20 cellular contexts compared by ENCODE assay signal in genomic region chr1:4331371-4332163, GRCh38.
DNase-seq lines count a peak whose midpoint lies in the region; FAIRE-seq and TF ChIP-seq lines count a peak whose summit lies in the region.
"Had no signal": no experiment of that assay in that cellular context is flagged by ENCODE, and none has a peak within 500 bp of the region (broad histone marks: within the 10 kb centered on the region; RNA-seq: fewer than 3 reads in every experiment).

No MANE protein-coding gene starts in this region.

- H4K5ac ChIP-seq in H9 (ENCODE audit: insufficient read length, low read depth, low read length) (peak overlapping the region; percentile 99), H1 (ENCODE audit: insufficient read length, low read depth, low read length) (no peak overlapping the region)

- H2BK15ac ChIP-seq in H9 (ENCODE audit: low read depth, low read length) (no peak overlapping the region), H1 (ENCODE audit: low read length) (peak overlapping the region; percentile 13; the same call in 1 of the 2 replicates)

- H2AFZ ChIP-seq in H9 (ENCODE audit: low read length) (no peak overlapping the region), H1 (ENCODE audit: low read length) (no peak overlapping the region)

- H3K4ac ChIP-seq in H9 (ENCODE audit: low read depth, low read length) (no peak overlapping the region), H1 (replicated peaks; ENCODE audit: insufficient read length, low read depth, low read length) (no peak overlapping the region)

- H4K8ac ChIP-seq in H9 (replicated peaks; ENCODE audit: insufficient read length, low read depth, low read length) (peak overlapping the region; percentile 100), H1 (ENCODE audit: extremely low read depth, insufficient read depth, low read length) (no peak overlapping the region)

- POLR2A ChIA-PET in H1 (lab: Charles Lee; ENCODE audit: partially characterized antibody), result no interaction called here

- peak overlapping the region; percentile 31 for H2BK5ac ChIP-seq in H9 (ENCODE audit: insufficient read length, low read length)
- H2BK5ac ChIP-seq in H1 (ENCODE audit: low read depth, low read length), result peak overlapping the region; percentile 82

- peaks cover 2 to 15% of the 10 kb centered on the region in 2 experiments; a peak in 3 of 4 replicates for H3K4me1 Mint-ChIP-seq in H9
- H3K4me1 Mint-ChIP-seq: CD14-positive monocyte had no signal

- H3K56ac ChIP-seq in H9 (ENCODE audit: insufficient read length, low read depth, low read length), result peak overlapping the region; percentile 37
- H3K56ac ChIP-seq in H1 (replicated peaks; ENCODE audit: insufficient read length, low read depth, low read length), result no peak overlapping the region

- peak overlapping the region; percentile 98 for H3K23ac ChIP-seq in H9 (ENCODE audit: insufficient read length, low read depth, low read length)
- H3K23ac ChIP-seq in H1 (ENCODE audit: insufficient read length), result no peak overlapping the region

- H3K9ac ChIP-seq in H9 (ENCODE audit: extremely low read depth, insufficient read length, low read length) (no peak overlapping the region), H1 (replicated peaks in 1 of 4; ENCODE audit: extremely low read depth in 1 of 4, low read depth in 3 of 4, low read length in 3 of 4) (no peak overlapping the region)

- no peaks in the 10 kb centered on the region for H3K36me3 ChIP-seq in H1 (ENCODE audit: control insufficient read depth in 2 of 4, insufficient read depth in 4 of 4, low read length in 3 of 4)
- H3K36me3 ChIP-seq: BE2C had no signal

- H2BK12ac ChIP-seq in H9 (ENCODE audit: insufficient read length, low read depth, low read length) (no peak overlapping the region), H1 (ENCODE audit: low read depth, low read length) (peak overlapping the region; percentile 51; the same call in 1 of the 2 replicates)

- H2AK5ac ChIP-seq in H9 (ENCODE audit: insufficient read length, low read length), result no peak overlapping the region
- peak overlapping the region; percentile 43; the same call in 1 of the 2 replicates for H2AK5ac ChIP-seq in H1 (ENCODE audit: low read depth, low read length)

- H3K79me2 ChIP-seq in H9 (ENCODE audit: insufficient read depth, low read length), result no peaks in the 10 kb centered on the region
- no peaks in the 10 kb centered on the region for H3K79me2 ChIP-seq in H1 (ENCODE audit: control insufficient read depth in 1 of 2, insufficient read depth in 2 of 2, low read length in 2 of 2)

- H4K20me1 ChIP-seq in H9 (ENCODE audit: control insufficient read depth, insufficient read depth, insufficient read length) (peaks cover 6% of the 10 kb centered on the region), H1 (replicated peaks in 1 of 2; ENCODE audit: control insufficient read depth in 1 of 2, insufficient read depth in 2 of 2, low read length in 2 of 2) (no peaks in the 10 kb centered on the region)

- no peak for TF ChIP-seq RAD21 in H1 (IDR thresholded peaks at IDR 0.05 in 1 of 2, conservative IDR thresholded peaks at IDR 0.05 in 1 of 2; ENCODE audit: low read depth in 2 of 2, low read length in 2 of 2)

- no peak for TF ChIP-seq EP300 in H1 (IDR thresholded peaks at IDR 0.05; ENCODE audit: borderline replicate concordance in 1 of 2, low read depth in 2 of 2, low read length in 2 of 2)

- no peak overlapping the region for H4K91ac ChIP-seq in H9 (ENCODE audit: insufficient read length, low read depth, low read length)
- peak overlapping the region; percentile 34 for H4K91ac ChIP-seq in H1 (replicated peaks; ENCODE audit: insufficient read length, low read length)

- H3K23me2 ChIP-seq in H9 (ENCODE audit: insufficient read length, low read depth, low read length, poor library complexity, severe bottlenecking) (peaks cover 5% of the 10 kb centered on the region), H1 (ENCODE audit: low read depth, low read length) (peaks cover 4% of the 10 kb centered on the region; the same call in 1 of the 2 replicates)

- H3K27ac ChIP-seq in H9 (ENCODE audit: insufficient read length, low read depth, low read length) (no peak overlapping the region), H1 (ENCODE audit: low read depth, low read length) (no peak overlapping the region)

- TF ChIP-seq POLR2A in H1 (IDR thresholded peaks at IDR 0.05; ENCODE audit: control extremely low read depth in 1 of 2, low read depth in 2 of 2, low read length in 2 of 2), result no peak

- H3K4me1 ChIP-seq in H9 (ENCODE audit: insufficient read depth, low read length) (no peaks in the 10 kb centered on the region), H1 (replicated peaks in 1 of 4; ENCODE audit: control insufficient read depth in 3 of 4, insufficient read depth in 4 of 4, low read length in 3 of 4) (no peaks in the 10 kb centered on the region; a peak in 1 of 7 replicates)
- H3K4me1 ChIP-seq: BE2C had no signal

- peaks cover 3% of the 10 kb centered on the region for H3K9me3 ChIP-seq in H9 (ENCODE audit: control insufficient read depth, low read depth, low read length)
- H3K9me3 ChIP-seq in H1 (ENCODE audit: insufficient read depth in 2 of 2, low read depth in 1 of 2, low read length in 1 of 2), result peaks cover 26 to 64% of the 10 kb centered on the region in 2 experiments; a peak in 3 of 4 replicates
- H3K9me3 ChIP-seq: BE2C had no signal

- H3K79me1 ChIP-seq in H9 (ENCODE audit: insufficient read depth, low read depth, low read length, poor library complexity, severe bottlenecking) (no peaks in the 10 kb centered on the region), H1 (ENCODE audit: low read depth, low read length) (no peaks in the 10 kb centered on the region)

- CTCF ChIA-PET in H1 (lab: Charles Lee; ENCODE audit: partially characterized antibody), result interaction anchor here (0.7 kb wide), 1 partner anchor 616 kb away, joined by 3 read pairs; no protein-coding TSS in a partner anchor

- H3K27me3 ChIP-seq in H9 (ENCODE audit: insufficient read depth, low read length) (no peaks in the 10 kb centered on the region), H1 (replicated peaks in 1 of 4; ENCODE audit: control insufficient read depth in 3 of 4, extremely low read depth in 1 of 4, insufficient read depth in 3 of 4, low read length in 3 of 4) (no peaks in the 10 kb centered on the region)
- H3K27me3 ChIP-seq: BE2C had no signal

- H3K18ac ChIP-seq in H9 (ENCODE audit: insufficient read length, low read depth, low read length) (peak overlapping the region; percentile 45), H1 (ENCODE audit: extremely low read depth, low read length) (peak overlapping the region; percentile 19; the same call in 1 of the 2 replicates)

- TF ChIP-seq CTCF in H9 (conservative IDR thresholded peaks at IDR 0.05) (no peak), H1 (IDR thresholded peaks at IDR 0.05; ENCODE audit: control extremely low read depth in 1 of 3, insufficient read depth in 1 of 3, low read depth in 1 of 3, low read length in 3 of 3) (no peak)

- DNase-seq in H9 (no peak), HTR-8/SVneo (ENCODE audit: insufficient read length, low spot score) (no peak), H1 (ENCODE audit: low read depth in 1 of 2, low spot score in 2 of 2) (no peak), head of caudate nucleus (no peak), DMS 273 (lab: John Stamatoyannopoulos, UW; ENCODE audit: unreplicated experiment) (no peak), DMS153 treated with DMSO at 0.1 percent for 48 hours (lab: John Stamatoyannopoulos, UW; ENCODE audit: unreplicated experiment) (no peak)
- DNase-seq in stimulated activated CD8-positive, alpha-beta memory T cell treated with anti-CD3 and anti-CD28 coated beads, Interleukin-4, amount 100 ng/mL, for 48 hours, result no peak
- DNase-seq: ACHN; BE2C; CD4-positive, alpha-beta memory T cell; DMS53; DND-41; EL; HCEC 1CT; Kasumi-1; KBM-7 had no signal

- intact Hi-C loops in head of caudate nucleus (cut with DNase I), result no loop called here

- peaks cover 3 to 4% (median 4%) of the 10 kb centered on the region in 3 experiments; a peak in 5 of 7 replicates for H3K36me3 Mint-ChIP-seq in H9 (ENCODE audit: insufficient read depth in 1 of 3, low read depth in 3 of 3)
- H3K36me3 Mint-ChIP-seq: CD14-positive monocyte; CD4-positive, alpha-beta memory T cell had no signal

- no peak overlapping the region for H3K4me3 Mint-ChIP-seq in H9
- H3K4me3 Mint-ChIP-seq: CD14-positive monocyte; CD4-positive, alpha-beta memory T cell had no signal

- H2BK120ac ChIP-seq in H9 (ENCODE audit: low read depth, low read length, poor library complexity, severe bottlenecking), result no peak overlapping the region
- no peak overlapping the region for H2BK120ac ChIP-seq in H1 (replicated peaks; ENCODE audit: low read depth, low read length)

- H3K14ac ChIP-seq in H9 (ENCODE audit: insufficient read depth, low read length) (peak overlapping the region; percentile 24; the same call in 1 of the 2 replicates), H1 (ENCODE audit: insufficient read length) (no peak overlapping the region)

- no peak overlapping the region for H3K4me3 ChIP-seq in H1 (ENCODE audit: extremely low read depth in 1 of 4, insufficient read depth in 2 of 4, low read depth in 3 of 4, low read length in 4 of 4)
- H3K4me3 ChIP-seq: GM12878 had no signal

- no CpG with 5 or more reads among the region's 33 CpGs for WGBS in H9 (ENCODE audit: extremely low coverage, insufficient read length, low lambda C conversion rate)
- 87% methylated on average over 33 of the region's 33 CpGs; no CpG with 5 or more reads in 1 of the 2 experiments for WGBS in H1 (ENCODE audit: extremely low coverage in 1 of 2, insufficient coverage in 1 of 2, insufficient read length in 1 of 2, insufficient replicate concordance in 2 of 2, low coverage in 1 of 2, low lambda C conversion rate in 2 of 2, missing lambda C conversion rate in 1 of 2), 2 experiments

- H3K27ac Mint-ChIP-seq in H9, result no peak overlapping the region
- H3K27ac Mint-ChIP-seq: CD4-positive, alpha-beta memory T cell had no signal

- no peak overlapping the region for H3T11ph ChIP-seq in H9 (ENCODE audit: low read length)

- H3K4me2 ChIP-seq in H9 (ENCODE audit: insufficient read depth, insufficient read length, low read length) (no peak overlapping the region), H1 (ENCODE audit: insufficient read depth in 1 of 2, low read depth in 2 of 2, low read length in 2 of 2) (no peak overlapping the region)

- H3K9me3 Mint-ChIP-seq in H9, result peaks cover 3 to 12% of the 10 kb centered on the region in 2 experiments; a peak in 4 of 5 replicates

- peak; percentile 99 for FAIRE-seq in HTR-8/SVneo (lab: Jason Lieb, UNC)
- no peak for FAIRE-seq in H1 (lab: Jason Lieb, UNC)
- FAIRE-seq: A204.1, GM12878, GM19239 had no signal

- no peak overlapping the region for H2BK20ac ChIP-seq in H9 (ENCODE audit: low read depth, low read length, poor library complexity, severe bottlenecking)
- H2BK20ac ChIP-seq in H1 (ENCODE audit: low read length), result no peak overlapping the region

- peaks cover 21% of the 10 kb centered on the region for H3K27me3 Mint-ChIP-seq in H9 (ENCODE audit: low read depth)

TF ChIP-seq in H1, 55 proteins besides CTCF, POLR2A, EP300 and RAD21 (continues in another document):
- TF ChIP-seq USF2 (IDR thresholded peaks at IDR 0.05; ENCODE audit: low read length), result no peak
